ENCODE assay signal across 1 cellular context in genomic region chr6:44084231-44085014, GRCh38.
TF ChIP-seq lines count a peak whose summit lies in the region.

No MANE protein-coding gene starts in this region.

TF ChIP-seq in HepG2, 621 proteins besides CTCF, POLR2A, EP300 and RAD21 (continued from another document):
- TF ChIP-seq SOX13 (IDR thresholded peaks at IDR 0.05) = no peak
- peak in 1 of 2 experiments; percentile 20; a peak in 1 of 4 replicates for TF ChIP-seq SOX13 (CRISPR knock-in tag; conservative IDR thresholded peaks at IDR 0.05 in 1 of 2, IDR thresholded peaks at IDR 0.05 in 1 of 2)
- TF ChIP-seq JUN (CRISPR knock-in tag; IDR thresholded peaks at IDR 0.05) = 0 out of 2 replicates have a peak, but pooled peaks have one; percentile 16
- no peak for TF ChIP-seq CREB1 (IDR thresholded peaks at IDR 0.05)
- 0 out of 2 replicates have a peak, but pooled peaks have one; percentile 21 for TF ChIP-seq CREB1 (CRISPR knock-in tag; IDR thresholded peaks at IDR 0.05)
- peak; percentile 28; the same call in 1 of the 2 replicates for TF ChIP-seq ZFY (CRISPR knock-in tag; IDR thresholded peaks at IDR 0.05)
- TF ChIP-seq MNT (IDR thresholded peaks at IDR 0.05) = 0 out of 2 replicates have a peak, but pooled peaks have one; percentile 9
- TF ChIP-seq ZNF207 (IDR thresholded peaks at IDR 0.05; ENCODE audit: borderline replicate concordance) = no peak
